ENCODE assay signal across 9 cellular contexts in the genomic region with DNA sequence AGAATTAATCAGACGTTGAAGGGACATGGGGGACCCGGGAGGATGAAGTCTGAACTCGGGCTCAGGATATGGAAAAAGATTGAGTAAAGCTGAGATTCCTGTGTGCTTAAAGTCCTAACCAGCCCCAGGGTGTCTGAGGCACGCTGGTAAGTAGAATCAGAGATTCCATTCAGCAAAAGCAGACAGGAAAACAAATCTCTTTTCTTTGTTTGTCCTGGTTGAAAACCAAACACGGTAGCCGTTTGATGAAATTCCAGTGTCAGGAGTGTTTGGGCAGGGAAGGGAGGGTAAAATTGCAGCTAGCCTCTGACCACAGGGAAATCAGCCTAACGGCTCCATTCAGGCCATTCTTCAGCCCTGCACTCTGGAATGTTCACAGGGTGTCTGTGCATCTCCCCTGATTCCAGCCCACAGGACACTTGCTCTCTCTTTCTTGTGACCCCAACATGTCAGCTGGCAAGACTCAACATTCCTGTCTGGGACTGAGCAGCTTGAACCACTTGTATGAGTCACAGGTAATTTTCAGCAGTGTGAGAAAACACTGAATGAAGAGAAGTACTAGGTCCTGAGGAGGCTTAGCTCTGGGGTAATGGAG. TPM values are rescaled to one million over a fixed set of nuclear protein-coding genes. Genes with fewer than 3 reads are reported as not detected.
A peak's percentile ranks its signal among the peaks of the same experiment; 100 is the strongest.
DNase-seq lines count a peak whose midpoint lies in the region; ATAC-seq and TF ChIP-seq lines count a peak whose summit lies in the region.
"Had no signal": no experiment of that assay in that cellular context is flagged by ENCODE, and none has a peak within 500 bp of the region (broad histone marks: within the 10 kb centered on the region; RNA-seq: fewer than 3 reads in every experiment).

No MANE protein-coding gene starts in this region.

- ATAC-seq in GM21360 (IDR thresholded peaks at IDR 0.05; ENCODE audit: unreplicated experiment): no peak

- peak overlapping the region; percentile 33 for H3K4me3 Mint-ChIP-seq in progenitor cell of endocrine pancreas (ENCODE audit: low read depth)

- H3K27ac Mint-ChIP-seq in progenitor cell of endocrine pancreas: peak overlapping the region; percentile 94

- DNase-seq in NCI-H510A treated with DMSO at 0.1 percent for 48 hours (lab: John Stamatoyannopoulos, UW) (peak; percentile 21), NCI-H510A (lab: John Stamatoyannopoulos, UW) (no peak), SJCRH30 (peak; percentile 63 to 67), fibroblast of peridontal ligament (ENCODE audit: extremely low read depth) (peak; percentile 64), progenitor cell of endocrine pancreas (ENCODE audit: low spot score, unreplicated experiment) (peak; percentile 44), SHP77 (lab: John Stamatoyannopoulos, UW) (no peak), C1 segment of cervical spinal cord (lab: John Stamatoyannopoulos, UW) (no peak)
- DNase-seq: DND-41 had no signal

- TF ChIP-seq CTCF in progenitor cell of endocrine pancreas (IDR thresholded peaks at IDR 0.05; ENCODE audit: unreplicated experiment): no peak

- no peaks in the 10 kb centered on the region for H3K9me3 ChIP-seq in SJCRH30 (replicated peaks)

- peaks cover 15% of the 10 kb centered on the region for H3K4me1 ChIP-seq in SJCRH30

- no peaks in the 10 kb centered on the region for H3K9me3 Mint-ChIP-seq in progenitor cell of endocrine pancreas (ENCODE audit: low read depth)

- no peaks in the 10 kb centered on the region for H3K36me3 ChIP-seq in SJCRH30

- H3K27me3 ChIP-seq in SJCRH30: no peaks in the 10 kb centered on the region

- no peaks in the 10 kb centered on the region for H3K36me3 Mint-ChIP-seq in progenitor cell of endocrine pancreas (ENCODE audit: insufficient read depth)

- peak overlapping the region; percentile 68 for H3K27ac ChIP-seq in SJCRH30

- H3K4me1 Mint-ChIP-seq in progenitor cell of endocrine pancreas (ENCODE audit: low read depth): peaks cover 42% of the 10 kb centered on the region

- H3K4me3 ChIP-seq in SJCRH30: peak overlapping the region; percentile 29

- H3K27me3 Mint-ChIP-seq in progenitor cell of endocrine pancreas: no peaks in the 10 kb centered on the region

RNA-seq across cellular contexts. Expression of a gene that starts 31.0 kb away (rescaled TPM):
- total RNA-seq in SJCRH30 (2014; rRNA removed; shearing (Covaris generic)): 0.24 TPM in 1 of 2 replicates, not detected in the other
- 3.0 and 4.0 TPM in 2 replicates for total RNA-seq in progenitor cell of endocrine pancreas

Comparison
In these comparisons a context has a peak if more than half of its experiments do, and no peak if none do; other contexts are left out.
1. DNase-seq: peak in NCI-H510A treated with DMSO at 0.1 percent for 48 hours (single experiment), SJCRH30 (2 of 2), fibroblast of peridontal ligament (single experiment) and progenitor cell of endocrine pancreas (single experiment); none in NCI-H510A (single experiment), SHP77 (0 of 2) and C1 segment of cervical spinal cord (0 of 14).